In genomic region chr16:82364690-82365089, GRCh38 we compare ENCODE assay signal across 34 cellular contexts.
"Had no signal": no experiment of that assay in that cellular context is flagged by ENCODE, and none has a peak within 500 bp of the region (broad histone marks: within the 10 kb centered on the region; RNA-seq: fewer than 3 reads in every experiment).

No MANE protein-coding gene starts in this region.

- H3K27me3 ChIP-seq: adrenal gland, body of pancreas, breast epithelium had no signal

- H3K4me1 ChIP-seq: adrenal gland, body of pancreas, breast epithelium had no signal

- FAIRE-seq: astrocyte, colon, TTC549 had no signal

- H3K9me3 ChIP-seq: adrenal gland, body of pancreas, breast epithelium had no signal

- H3K27ac ChIP-seq: adrenal gland, body of pancreas, brain microvascular endothelial cell, breast epithelium, WERI-Rb-1 had no signal

- DNase-seq: activated CD4-positive, alpha-beta memory T cell treated with anti-CD3 and anti-CD28 coated beads, Interleukin-2, amount 10 ng/mL, durations not matched to agents 7 days and 5 days; activated CD4-positive, alpha-beta T cell treated with anti-CD3 and anti-CD28 coated beads for 1 hour; activated CD4-positive, alpha-beta T cell treated with anti-CD3 and anti-CD28 coated beads for 36 hours; activated CD4-positive, alpha-beta T cell treated with anti-CD3 and anti-CD28 coated beads for 48 hours; activated CD4-positive, alpha-beta T cell treated with anti-CD3 and anti-CD28 coated beads, Interleukin-2, amount 10 ng/mL, durations not matched to agents 7 days and 5 days; activated CD4-positive, alpha-beta T cell treated with anti-CD3 and anti-CD28 coated beads, Interleukin-2, amount 50 U/mL, for 48 hours; activated CD4-positive, CD25-positive, alpha-beta regulatory T cell; activated CD8-positive, alpha-beta memory T cell treated with anti-CD3 and anti-CD28 coated beads for 24 hours; activated CD8-positive, alpha-beta memory T cell treated with anti-CD3 and anti-CD28 coated beads, Interleukin-2, amount 10 ng/mL, durations not matched to agents 7 days and 5 days; activated CD8-positive, alpha-beta memory T cell treated with anti-CD3 and anti-CD28 coated beads, Interleukin-2, amount 50 U/mL, for 48 hours; activated CD8-positive, alpha-beta T cell treated with anti-CD3 and anti-CD28 coated beads, Interleukin-2, amount 10 ng/mL, durations not matched to agents 7 days and 5 days; activated effector memory CD4-positive, alpha-beta T cell treated with Interleukin-2 at 50 U/mL for 16 hours; activated gamma-delta T cell; activated naive CD4-positive, alpha-beta T cell treated with anti-CD3 and anti-CD28 coated beads, Interleukin-2, amount 50 U/mL, for 16 hours; activated naive CD4-positive, alpha-beta T cell treated with Interleukin-2 at 50 U/mL for 16 hours; activated naive CD8-positive, alpha-beta T cell treated with anti-CD3 and anti-CD28 coated beads for 36 hours; activated T-cell treated with anti-CD3 and anti-CD28 coated beads, Interleukin-2, amount 50 U/mL, for 24 hours; activated T-cell treated with anti-CD3 and anti-CD28 coated beads, Interleukin-2, amount 50 U/mL, for 48 hours; adrenal gland; amniotic stem cell; aorta; body of pancreas; brain microvascular endothelial cell; central memory CD4-positive, alpha-beta T cell; T-helper 2 cell; T-helper 9 cell; WERI-Rb-1 had no signal

- H3K4me3 ChIP-seq: adrenal gland, body of pancreas, breast epithelium had no signal

- H3K36me3 ChIP-seq: adrenal gland, brain microvascular endothelial cell, breast epithelium, WERI-Rb-1 had no signal

- ATAC-seq: activated CD4-positive, alpha-beta T cell treated with anti-CD3 and anti-CD28 coated beads for 36 hours; activated CD4-positive, CD25-positive, alpha-beta regulatory T cell treated with anti-CD3 and anti-CD28 coated beads, Interleukin-2, amount 50 U/mL, for 24 hours; activated CD8-positive, alpha-beta memory T cell treated with anti-CD3 and anti-CD28 coated beads, Interleukin-2, amount 10 ng/mL, durations not matched to agents 7 days and 5 days; activated CD8-positive, alpha-beta T cell treated with anti-CD3 and anti-CD28 coated beads, Interleukin-2, amount 10 ng/mL, durations not matched to agents 7 days and 5 days; activated naive CD4-positive, alpha-beta T cell treated with anti-CD3 and anti-CD28 coated beads, Interleukin-2, amount 50 U/mL, for 72 hours; body of pancreas; WTC11 had no signal
